Comparison of ENCODE assay signal across 10 cellular contexts in genomic region chr3:37935756-37936666, GRCh38. TPM values are rescaled to one million over a fixed set of nuclear protein-coding genes. Genes with fewer than 3 reads are reported as not detected.
DNase-seq lines count a peak whose midpoint lies in the region; ATAC-seq and TF ChIP-seq lines count a peak whose summit lies in the region.
"Had no signal": no experiment of that assay in that cellular context is flagged by ENCODE, and none has a peak within 500 bp of the region (broad histone marks: within the 10 kb centered on the region; RNA-seq: fewer than 3 reads in every experiment).

No MANE protein-coding gene starts in this region.

- no peak overlapping the region for H3K4me2 ChIP-seq in mesendoderm (ENCODE audit: low read length)

- no peaks in the 10 kb centered on the region for H3K79me1 ChIP-seq in mesendoderm (ENCODE audit: low read length)

- H3K4me1 ChIP-seq in endodermal cell (ENCODE audit: control insufficient read depth, insufficient read depth, low read length) (no peaks in the 10 kb centered on the region), mesendoderm (ENCODE audit: control insufficient read depth, low read depth, low read length) (peaks cover 8% of the 10 kb centered on the region)

- H2BK120ac ChIP-seq in mesendoderm (ENCODE audit: low read depth, low read length): peak overlapping the region; percentile 2

- H3K79me2 ChIP-seq in mesendoderm (ENCODE audit: control insufficient read depth, insufficient read depth, low read length): no peaks in the 10 kb centered on the region

- DNase-seq in A172 (ENCODE audit: low spot score) (peak; percentile 98), MG63 (peak; percentile 81), endodermal cell (peak; percentile 56), mesendoderm (peak; percentile 89), NCI-H510A (lab: John Stamatoyannopoulos, UW) (no peak), HUDEP-2 (lab: John Stamatoyannopoulos, UW; ENCODE audit: unreplicated experiment in 76 of 76) (no peak)
- DNase-seq: NCI-H2081 treated with DMSO at 0.1 percent for 48 hours had no signal

- H3K27me3 ChIP-seq in MG63: no peaks in the 10 kb centered on the region
- no peaks in the 10 kb centered on the region for H3K27me3 ChIP-seq in endodermal cell (ENCODE audit: control insufficient read depth, insufficient read depth, low read length, poor library complexity, severe bottlenecking)
- no peaks in the 10 kb centered on the region for H3K27me3 ChIP-seq in mesendoderm (ENCODE audit: insufficient read depth, low read length, poor library complexity)

- H3K27ac ChIP-seq in endodermal cell (ENCODE audit: low read depth, low read length) (peak overlapping the region; percentile 1), mesendoderm (ENCODE audit: low read depth, low read length) (peak overlapping the region; percentile 5)
- H3K27ac ChIP-seq: C4-2B had no signal

- H3K36me3 ChIP-seq in MG63: no peaks in the 10 kb centered on the region
- H3K36me3 ChIP-seq in endodermal cell (ENCODE audit: control insufficient read depth, insufficient read depth, low read length): no peaks in the 10 kb centered on the region
- H3K36me3 ChIP-seq in mesendoderm (ENCODE audit: control insufficient read depth, insufficient read depth, low read length): no peaks in the 10 kb centered on the region

- no peaks in the 10 kb centered on the region for H3K9me3 Mint-ChIP-seq in endodermal cell

- peak overlapping the region; percentile 74 for H3K23ac ChIP-seq in mesendoderm (ENCODE audit: low read length)

- H3K9ac ChIP-seq in endodermal cell (ENCODE audit: extremely low read depth, low read length, poor library complexity, severe bottlenecking) (no peak overlapping the region), mesendoderm (ENCODE audit: low read length) (no peak overlapping the region)

- H2BK15ac ChIP-seq in mesendoderm (replicated peaks; ENCODE audit: low read depth): no peak overlapping the region

- H3K27ac Mint-ChIP-seq in endodermal cell: peak overlapping the region; percentile 38

- H3K27me3 Mint-ChIP-seq in endodermal cell (ENCODE audit: insufficient read depth): no peaks in the 10 kb centered on the region

- H3K4me3 ChIP-seq in MG63 (no peak overlapping the region), endodermal cell (ENCODE audit: low read length) (no peak overlapping the region), mesendoderm (ENCODE audit: low read length) (no peak overlapping the region)

- H3K4me3 Mint-ChIP-seq in endodermal cell: no peak overlapping the region

- no peak overlapping the region for H3K4ac ChIP-seq in mesendoderm (ENCODE audit: low read depth, low read length)

- no peak overlapping the region for H3K18ac ChIP-seq in mesendoderm (ENCODE audit: low read length)

- H4K5ac ChIP-seq in mesendoderm (ENCODE audit: low read length): no peak overlapping the region

- ATAC-seq in GM18502 (IDR thresholded peaks at IDR 0.05; ENCODE audit: poor library complexity, unreplicated experiment): no peak
- no peak for ATAC-seq in activated CD4-positive, CD25-positive, alpha-beta regulatory T cell treated with anti-CD3 and anti-CD28 coated beads, Interleukin-2, amount 50 U/mL, for 24 hours

- no peak overlapping the region for H2BK5ac ChIP-seq in mesendoderm (ENCODE audit: low read length)

- H4K8ac ChIP-seq in mesendoderm (ENCODE audit: low read depth, low read length): no peak overlapping the region

- WGBS in endodermal cell (ENCODE audit: insufficient coverage in 1 of 2, insufficient read length in 1 of 2), 2 experiments: 87 to 92% methylated on average over 5 to 9 of the region's 9 CpGs
- no CpG with 5 or more reads among the region's 9 CpGs for WGBS in mesendoderm (ENCODE audit: extremely low coverage, insufficient coverage, low lambda C conversion rate)

- H3K9me3 ChIP-seq in MG63 (no peaks in the 10 kb centered on the region), endodermal cell (ENCODE audit: control insufficient read depth, low read length) (no peaks in the 10 kb centered on the region)

- no peak for TF ChIP-seq CTCF in endodermal cell (conservative IDR thresholded peaks at IDR 0.05)

- peak overlapping the region; percentile 38 for H3K56ac ChIP-seq in mesendoderm (ENCODE audit: low read length)

- H3K36me3 Mint-ChIP-seq in endodermal cell (ENCODE audit: low read depth): no peaks in the 10 kb centered on the region

- peaks cover 14% of the 10 kb centered on the region for H3K4me1 Mint-ChIP-seq in endodermal cell

- H2AK5ac ChIP-seq in mesendoderm (ENCODE audit: low read length): no peak overlapping the region

RNA-seq across cellular contexts. Expression of gene VILL, which starts 54.6 kb away (rescaled TPM):
- 0.07 and 1.7 TPM in 2 replicates for total RNA-seq in A172 (2014; rRNA removed; shearing (Covaris generic))
- 0.15 and 4.4 TPM in 2 replicates for total RNA-seq in MG63 (2014; rRNA removed; shearing (Covaris generic); ENCODE audit: low replicate concordance)
- 10 to 100 TPM; 16.0 to 21.3 TPM for total RNA-seq in endodermal cell
- 4.4 TPM for polyA plus RNA-seq in endodermal cell (2013, experiment 1 of 2)
- 3.5 TPM for polyA plus RNA-seq in endodermal cell (2013, experiment 2 of 2)
- polyA plus RNA-seq in mesendoderm (2013, experiment 1 of 2): 1.9 TPM
- polyA plus RNA-seq in mesendoderm (2013, experiment 2 of 2): 2.2 TPM

Comparison
In these comparisons a context has a peak if more than half of its experiments do, and no peak if none do; other contexts are left out.
1. DNase-seq: peak in A172 (single experiment), MG63 (single experiment), endodermal cell (single experiment) and mesendoderm (single experiment); none in NCI-H510A (single experiment) and HUDEP-2 (0 of 76).